Comparison of ENCODE assay signal across 14 cellular contexts in the genomic region with DNA sequence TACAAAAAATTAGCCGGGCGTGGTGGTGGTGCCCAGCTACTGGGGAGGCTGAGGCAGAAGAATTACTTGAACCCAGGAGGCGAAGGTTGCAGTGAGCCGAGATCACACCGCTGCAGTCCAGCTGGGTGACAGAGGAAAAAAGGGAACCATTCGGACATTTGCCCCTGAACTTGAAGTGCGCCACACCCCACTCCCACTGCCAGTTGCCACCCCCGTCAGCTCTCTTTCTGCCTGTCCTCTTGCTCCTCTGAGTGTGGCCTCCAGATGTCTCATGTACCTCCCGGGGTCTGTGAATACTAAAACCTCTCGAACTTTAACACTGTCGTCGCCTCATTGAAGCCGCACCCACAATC. TPM values are rescaled to one million over a fixed set of nuclear protein-coding genes. Genes with fewer than 3 reads are reported as not detected.
A peak's percentile ranks its signal among the peaks of the same experiment; 100 is the strongest.
DNase-seq lines count a peak whose midpoint lies in the region; ATAC-seq and TF ChIP-seq lines count a peak whose summit lies in the region.
"Had no signal": no experiment of that assay in that cellular context is flagged by ENCODE, and none has a peak within 500 bp of the region (broad histone marks: within the 10 kb centered on the region; RNA-seq: fewer than 3 reads in every experiment).

No MANE protein-coding gene starts in this region.

- WGBS in right cardiac atrium, result 37% methylated on average over 13 of the region's 13 CpGs

- peak in 1 of 2 donors; percentile 34 for ATAC-seq in right cardiac atrium
- peak; percentile 60 for ATAC-seq in sciatic nerve
- no peak for ATAC-seq in HG03354 (IDR thresholded peaks at IDR 0.05; ENCODE audit: poor library complexity, severe bottlenecking, unreplicated experiment)
- no peak for ATAC-seq in GM19395 (IDR thresholded peaks at IDR 0.05; ENCODE audit: unreplicated experiment)

- H3K4me1 ChIP-seq in ascending aorta (peaks cover 0 to 7% of the 10 kb centered on the region in 2 donors), right cardiac atrium (ENCODE audit: control insufficient read depth, insufficient read depth, low read length) (peaks cover 6% of the 10 kb centered on the region)
- H3K4me1 ChIP-seq: SJCRH30 had no signal

- H3K4me3 ChIP-seq in AG04450 (ENCODE audit: low read depth, low read length) (peak overlapping the region; percentile 22), ascending aorta (peak overlapping the region in 1 of 2 donors; percentile 28), right cardiac atrium (ENCODE audit: low read length) (no peak overlapping the region)
- H3K4me3 ChIP-seq: hepatocyte, SJCRH30 had no signal

- H3K27ac ChIP-seq in AG04450 (ENCODE audit: low read depth, low read length) (no peak overlapping the region), ascending aorta (peak overlapping the region; percentile 18 to 59), right cardiac atrium (ENCODE audit: low read length) (peak overlapping the region; percentile 97)
- H3K27ac ChIP-seq: hepatocyte, SJCRH30 had no signal

- DNase-seq in AG04450 (ENCODE audit: low read depth, low spot score) (no peak), ascending aorta (ENCODE audit: low spot score in 2 of 2) (no peak), right cardiac atrium (peak; percentile 59 to 78 (median 76)), sciatic nerve (ENCODE audit: low spot score) (no peak), NCI-H345 treated with DMSO at 0.1 percent for 48 hours (lab: John Stamatoyannopoulos, UW; ENCODE audit: unreplicated experiment) (no peak), DMS 273 (lab: John Stamatoyannopoulos, UW; ENCODE audit: unreplicated experiment) (no peak)
- DNase-seq: effector CD4-positive, alpha-beta T cell; NCI-H146 had no signal

- intact Hi-C loops in ascending aorta (cut with DNase I), result no loop called here
- intact Hi-C loops in right cardiac atrium (cut with DNase I), result no loop called here
- intact Hi-C loops in sciatic nerve (cut with DNase I), result no loop called here

- TF ChIP-seq CTCF in AG04450 (IDR thresholded peaks at IDR 0.05; ENCODE audit: low read depth, low read length) (no peak), ascending aorta (IDR thresholded peaks at IDR 0.05) (no peak)

- H3K27me3 ChIP-seq in AG04450 (ENCODE audit: control insufficient read depth, insufficient read depth, low read length), result no peaks in the 10 kb centered on the region
- no peaks in the 10 kb centered on the region for H3K27me3 ChIP-seq in ascending aorta
- no peaks in the 10 kb centered on the region for H3K27me3 ChIP-seq in right cardiac atrium (ENCODE audit: control insufficient read depth, insufficient read depth)
- H3K27me3 ChIP-seq: hepatocyte, SJCRH30 had no signal

- H3K36me3 ChIP-seq in ascending aorta, result no peaks in the 10 kb centered on the region
- H3K36me3 ChIP-seq: SJCRH30 had no signal

- CTCF ChIA-PET in AG04450 (lab: Charles Lee), result interaction anchor here (0.9 to 1.1 kb wide), 2 partner anchors 21 to 438 kb away, joined by 3 to 4 read pairs; no protein-coding TSS in a partner anchor

- peaks cover 12% of the 10 kb centered on the region for H3K9me3 ChIP-seq in AG04450 (ENCODE audit: control insufficient read depth, insufficient read depth, low read length)
- no peaks in the 10 kb centered on the region for H3K9me3 ChIP-seq in ascending aorta
- H3K9me3 ChIP-seq in right cardiac atrium (ENCODE audit: control insufficient read depth, low read length), result no peaks in the 10 kb centered on the region
- H3K9me3 ChIP-seq: SJCRH30 had no signal

- POLR2A ChIA-PET in AG04450 (lab: Yijun Ruan, JAX), result no interaction called here

RNA-seq across cellular contexts. Expression of gene FPR3, which starts 4.0 kb away (rescaled TPM):
- polyA plus RNA-seq in AG04450 (2011; rRNA removed) (not detected in 2 replicates), right cardiac atrium (1.6 TPM)
- not detected in 2 replicates for polyA minus RNA-seq in AG04450 (2011; rRNA and poly(A)+ RNA removed)
- total RNA-seq in ascending aorta (16.0 TPM), right cardiac atrium (10 to 100 TPM in 1 of 4 donors, 1 to 10 TPM in 3; 4.2 to 11.8 (median 7.8) TPM), sciatic nerve (8.8 TPM)
- total RNA-seq: hepatocyte, renal cortical epithelial cell, SJCRH30 had no signal
- polyA plus RNA-seq: hepatocyte, IgD-negative memory B cell had no signal

RNA-seq across cellular contexts. Expression of gene FPR2, which starts 38.0 kb away (rescaled TPM):
- polyA plus RNA-seq in AG04450 (2011; rRNA removed) (not detected in 2 replicates), right cardiac atrium (0.09 TPM)
- polyA minus RNA-seq in AG04450 (2011; rRNA and poly(A)+ RNA removed), result not detected in 2 replicates
- total RNA-seq in ascending aorta (0.21 TPM), right cardiac atrium (1 to 10 TPM in 2 of 4 donors, under 1 TPM in 2; 0.42 to 1.4 (median 1.0) TPM), sciatic nerve (2.4 TPM)
- total RNA-seq: hepatocyte, SJCRH30 had no signal
- polyA plus RNA-seq: hepatocyte, IgD-negative memory B cell had no signal

RNA-seq across cellular contexts. Expression of gene FPR1, which starts 47.3 kb away (rescaled TPM):
- polyA plus RNA-seq in AG04450 (2011; rRNA removed) (not detected in 2 replicates), right cardiac atrium (0.97 TPM)
- not detected in 2 replicates for polyA minus RNA-seq in AG04450 (2011; rRNA and poly(A)+ RNA removed)
- total RNA-seq in ascending aorta (7.9 TPM), right cardiac atrium (10 to 100 TPM in 1 of 4 donors, 1 to 10 TPM in 3; 3.6 to 15.1 (median 7.0) TPM), sciatic nerve (15.5 TPM)
- total RNA-seq: SJCRH30 had no signal

Comparison
In these comparisons a context has a peak if more than half of its experiments do, and no peak if none do; other contexts are left out.
1. DNase-seq: peak in right cardiac atrium (3 of 3); none in AG04450 (single experiment), ascending aorta (0 of 2), sciatic nerve (single experiment), NCI-H345 treated with DMSO at 0.1 percent for 48 hours (single experiment) and DMS 273 (single experiment).